1 cellular context compared by ENCODE assay signal in genomic region chr18:50057009-50057408, GRCh38.
TF ChIP-seq lines count a peak whose summit lies in the region.

No MANE protein-coding gene starts in this region.

TF ChIP-seq in GM12878, 131 proteins besides CTCF, POLR2A, EP300 and RAD21 (continued from another document):
- TF ChIP-seq SKIL (IDR thresholded peaks at IDR 0.05; ENCODE audit: low read depth, poor library complexity, severe bottlenecking), result no peak
- TF ChIP-seq IKZF2 (IDR thresholded peaks at IDR 0.05), result no peak
- no peak for TF ChIP-seq KLF5 (IDR thresholded peaks at IDR 0.05; ENCODE audit: partially characterized antibody)
- no peak for TF ChIP-seq ATF3 (IDR thresholded peaks at IDR 0.05; ENCODE audit: borderline replicate concordance, extremely low read depth, low read depth, low read length)
- no peak for TF ChIP-seq GATAD2B (conservative IDR thresholded peaks at IDR 0.05; ENCODE audit: low read depth)
- no peak for TF ChIP-seq WRNIP1 (IDR thresholded peaks at IDR 0.05; ENCODE audit: borderline replicate concordance, low read depth, low read length)
- no peak for TF ChIP-seq MYB (IDR thresholded peaks at IDR 0.05; ENCODE audit: borderline replicate concordance, low read depth, low read length)
- no peak for TF ChIP-seq IRF5 (IDR thresholded peaks at IDR 0.05; ENCODE audit: borderline replicate concordance)
- TF ChIP-seq NR2F1 (conservative IDR thresholded peaks at IDR 0.05), result no peak
- TF ChIP-seq NFIC (IDR thresholded peaks at IDR 0.05; ENCODE audit: low read depth, low read length), result no peak
- no peak for TF ChIP-seq HDGF (IDR thresholded peaks at IDR 0.05)
- no peak for TF ChIP-seq NFXL1 (IDR thresholded peaks at IDR 0.05; ENCODE audit: borderline replicate concordance)
